Comparison of ENCODE assay signal across 13 cellular contexts in genomic region chr11:120554771-120555432, GRCh38. TPM values are rescaled to one million over a fixed set of nuclear protein-coding genes. Genes with fewer than 3 reads are reported as not detected.
DNase-seq lines count a peak whose midpoint lies in the region; FAIRE-seq and TF ChIP-seq lines count a peak whose summit lies in the region.
"Had no signal": no experiment of that assay in that cellular context is flagged by ENCODE, and none has a peak within 500 bp of the region (broad histone marks: within the 10 kb centered on the region; RNA-seq: fewer than 3 reads in every experiment).

No MANE protein-coding gene starts in this region.

- H3K36me3 Mint-ChIP-seq in endodermal cell (ENCODE audit: low read depth) (no peaks in the 10 kb centered on the region), neural progenitor cell (no peaks in the 10 kb centered on the region)
- H3K36me3 Mint-ChIP-seq in activated T-helper 1 cell treated with anti-CD3 and anti-CD28 coated beads, Interleukin-12 subunit alpha, Interleukin-12 subunit beta, Interleukin-2, Interleukin-4 antibody, amounts not matched to agents 30 ng/mL and 10 ng/mL and 1 ng/mL, durations not matched to agents 14 hours and 24 hours and 36 hours (ENCODE audit: low read depth) = no peaks in the 10 kb centered on the region
- H3K36me3 Mint-ChIP-seq: activated naive CD8-positive, alpha-beta T cell; CD4-positive, CD25-positive, alpha-beta regulatory T cell; T-cell had no signal

- no peaks in the 10 kb centered on the region for H4K20me1 ChIP-seq in MM.1S (ENCODE audit: insufficient read depth, low read length)
- peaks cover 4% of the 10 kb centered on the region for H4K20me1 ChIP-seq in neural progenitor cell (ENCODE audit: low read depth)

- H3K9me3 Mint-ChIP-seq in endodermal cell = no peaks in the 10 kb centered on the region
- no peaks in the 10 kb centered on the region for H3K9me3 Mint-ChIP-seq in neural progenitor cell
- H3K9me3 Mint-ChIP-seq in activated T-helper 1 cell treated with anti-CD3 and anti-CD28 coated beads, Interleukin-12 subunit alpha, Interleukin-12 subunit beta, Interleukin-2, Interleukin-4 antibody, amounts not matched to agents 30 ng/mL and 10 ng/mL and 1 ng/mL, durations not matched to agents 14 hours and 24 hours and 36 hours = no peaks in the 10 kb centered on the region
- H3K9me3 Mint-ChIP-seq: activated CD8-positive, alpha-beta T cell treated with anti-CD3 and anti-CD28 coated beads for 36 hours; CD4-positive, CD25-positive, alpha-beta regulatory T cell; T-cell had no signal

- peak overlapping the region; percentile 50 for H3K4me3 ChIP-seq in MM.1S (ENCODE audit: low read length)
- H3K4me3 ChIP-seq in endodermal cell (ENCODE audit: low read length) = no peak overlapping the region
- no peak overlapping the region for H3K4me3 ChIP-seq in neural progenitor cell
- no peak overlapping the region for H3K4me3 ChIP-seq in ascending aorta

- H3K4me2 ChIP-seq in MM.1S (ENCODE audit: low read depth, low read length) (peak overlapping the region; percentile 97), neural progenitor cell (no peak overlapping the region)

- H3K79me2 ChIP-seq in MM.1S (ENCODE audit: low read length) (no peaks in the 10 kb centered on the region), neural progenitor cell (ENCODE audit: low read depth) (no peaks in the 10 kb centered on the region)

- TF ChIP-seq CTCF in MM.1S (IDR thresholded peaks at IDR 0.05; ENCODE audit: low read length) (no peak), endodermal cell (conservative IDR thresholded peaks at IDR 0.05) (no peak), neural progenitor cell (IDR thresholded peaks at IDR 0.05) (no peak), ascending aorta (IDR thresholded peaks at IDR 0.05) (no peak)

- no peak overlapping the region for H3K4me3 Mint-ChIP-seq in endodermal cell
- H3K4me3 Mint-ChIP-seq in neural progenitor cell = no peak overlapping the region
- no peak overlapping the region for H3K4me3 Mint-ChIP-seq in activated T-helper 1 cell treated with anti-CD3 and anti-CD28 coated beads, Interleukin-12 subunit alpha, Interleukin-12 subunit beta, Interleukin-2, Interleukin-4 antibody, amounts not matched to agents 30 ng/mL and 10 ng/mL and 1 ng/mL, durations not matched to agents 14 hours and 24 hours and 36 hours
- H3K4me3 Mint-ChIP-seq: activated CD8-positive, alpha-beta T cell treated with anti-CD3 and anti-CD28 coated beads for 36 hours; activated naive CD8-positive, alpha-beta T cell; CD4-positive, CD25-positive, alpha-beta regulatory T cell; T-cell had no signal

- H3K9me2 ChIP-seq in MM.1S (replicated peaks; ENCODE audit: insufficient read depth, low read length) = no peaks in the 10 kb centered on the region

- no peak for DNase-seq in GM12891 (ENCODE audit: insufficient read length, low spot score)
- peak; percentile 95 for DNase-seq in MM.1S
- DNase-seq in endodermal cell = peak; percentile 72
- DNase-seq in neural progenitor cell (ENCODE audit: low spot score) = peak; percentile 45
- DNase-seq in ascending aorta (ENCODE audit: low spot score in 2 of 2) = no peak
- no peak for DNase-seq in activated T-helper 1 cell treated with anti-CD3 and anti-CD28 coated beads, Interleukin-12 subunit alpha, Interleukin-12 subunit beta, Interleukin-2, Interleukin-4 antibody, amounts not matched to agents 30 ng/mL and 10 ng/mL and 1 ng/mL, durations not matched to agents 14 hours and 24 hours and 36 hours (ENCODE audit: low spot score)
- DNase-seq in HPDE6-E6E7 (ENCODE audit: extremely low spot score) = no peak
- no peak for DNase-seq in activated CD8-positive, alpha-beta memory T cell treated with anti-CD3 and anti-CD28 coated beads for 24 hours
- DNase-seq: activated CD8-positive, alpha-beta T cell treated with anti-CD3 and anti-CD28 coated beads for 36 hours; CD4-positive, CD25-positive, alpha-beta regulatory T cell; NCI-H1092 treated with DMSO at 0.1 percent for 48 hours; T-cell had no signal

- 82 to 86% methylated on average over 11 to 14 of the region's 14 CpGs for WGBS in endodermal cell (ENCODE audit: insufficient coverage in 1 of 2, insufficient read length in 1 of 2), 2 experiments

- H3F3A ChIP-seq in MM.1S (ENCODE audit: insufficient read depth, low read length) = peaks cover 17% of the 10 kb centered on the region; the same call in 1 of the 2 replicates
- H3F3A ChIP-seq in neural progenitor cell (ENCODE audit: low read depth) = peaks cover 4% of the 10 kb centered on the region

- no peak for FAIRE-seq in GM12891 (lab: Jason Lieb, UNC)

- peaks cover 25% of the 10 kb centered on the region for H3K4me1 ChIP-seq in MM.1S (ENCODE audit: low read length)
- peaks cover 6% of the 10 kb centered on the region for H3K4me1 ChIP-seq in endodermal cell (ENCODE audit: control insufficient read depth, insufficient read depth, low read length)
- peaks cover 14% of the 10 kb centered on the region for H3K4me1 ChIP-seq in neural progenitor cell
- H3K4me1 ChIP-seq in ascending aorta = no peaks in the 10 kb centered on the region

- H3K9me3 ChIP-seq in MM.1S (replicated peaks; ENCODE audit: insufficient read depth, low read length) (no peaks in the 10 kb centered on the region), endodermal cell (ENCODE audit: control insufficient read depth, low read length) (no peaks in the 10 kb centered on the region), neural progenitor cell (ENCODE audit: low read depth) (no peaks in the 10 kb centered on the region), ascending aorta (no peaks in the 10 kb centered on the region)

- H3K27ac ChIP-seq in MM.1S (ENCODE audit: low read length) (peak overlapping the region; percentile 80), endodermal cell (ENCODE audit: low read depth, low read length) (peak overlapping the region; percentile 21), neural progenitor cell (no peak overlapping the region), ascending aorta (no peak overlapping the region)

- H3K27me3 Mint-ChIP-seq in endodermal cell (ENCODE audit: insufficient read depth) (peaks cover 22% of the 10 kb centered on the region), neural progenitor cell (ENCODE audit: insufficient read depth, low read depth) (peaks cover 28% of the 10 kb centered on the region)
- H3K27me3 Mint-ChIP-seq in activated T-helper 1 cell treated with anti-CD3 and anti-CD28 coated beads, Interleukin-12 subunit alpha, Interleukin-12 subunit beta, Interleukin-2, Interleukin-4 antibody, amounts not matched to agents 30 ng/mL and 10 ng/mL and 1 ng/mL, durations not matched to agents 14 hours and 24 hours and 36 hours (ENCODE audit: insufficient read depth) = peaks cover 2% of the 10 kb centered on the region
- H3K27me3 Mint-ChIP-seq: activated naive CD8-positive, alpha-beta T cell had no signal

- H3K9ac ChIP-seq in MM.1S (ENCODE audit: low read length) = peak overlapping the region; percentile 31; the same call in 1 of the 2 replicates
- H3K9ac ChIP-seq in endodermal cell (ENCODE audit: extremely low read depth, low read length, poor library complexity, severe bottlenecking) = no peak overlapping the region
- H3K9ac ChIP-seq in neural progenitor cell = no peak overlapping the region

- H2AFZ ChIP-seq in MM.1S (ENCODE audit: low read length) = peak overlapping the region; percentile 85
- peak overlapping the region; percentile 2 for H2AFZ ChIP-seq in neural progenitor cell (replicated peaks)

- H3K4me1 Mint-ChIP-seq in endodermal cell (peaks cover 21% of the 10 kb centered on the region), neural progenitor cell (peaks cover 63% of the 10 kb centered on the region)
- H3K4me1 Mint-ChIP-seq in activated T-helper 1 cell treated with anti-CD3 and anti-CD28 coated beads, Interleukin-12 subunit alpha, Interleukin-12 subunit beta, Interleukin-2, Interleukin-4 antibody, amounts not matched to agents 30 ng/mL and 10 ng/mL and 1 ng/mL, durations not matched to agents 14 hours and 24 hours and 36 hours (ENCODE audit: low read depth) = no peaks in the 10 kb centered on the region
- H3K4me1 Mint-ChIP-seq: T-cell had no signal

- peak overlapping the region; percentile 42 for H3K27ac Mint-ChIP-seq in endodermal cell
- peak overlapping the region; percentile 70 for H3K27ac Mint-ChIP-seq in neural progenitor cell
- no peak overlapping the region for H3K27ac Mint-ChIP-seq in activated T-helper 1 cell treated with anti-CD3 and anti-CD28 coated beads, Interleukin-12 subunit alpha, Interleukin-12 subunit beta, Interleukin-2, Interleukin-4 antibody, amounts not matched to agents 30 ng/mL and 10 ng/mL and 1 ng/mL, durations not matched to agents 14 hours and 24 hours and 36 hours
- H3K27ac Mint-ChIP-seq: activated CD8-positive, alpha-beta T cell treated with anti-CD3 and anti-CD28 coated beads for 36 hours; activated naive CD8-positive, alpha-beta T cell; CD4-positive, CD25-positive, alpha-beta regulatory T cell; T-cell had no signal

- TF ChIP-seq POLR2A in GM12891 (IDR thresholded peaks at IDR 0.05; ENCODE audit: low read depth, low read length) = no peak

- H3K36me3 ChIP-seq in MM.1S (replicated peaks; ENCODE audit: insufficient read depth, low read length) = no peaks in the 10 kb centered on the region
- no peaks in the 10 kb centered on the region for H3K36me3 ChIP-seq in endodermal cell (ENCODE audit: control insufficient read depth, insufficient read depth, low read length)
- no peaks in the 10 kb centered on the region for H3K36me3 ChIP-seq in neural progenitor cell
- H3K36me3 ChIP-seq in ascending aorta = no peaks in the 10 kb centered on the region

- H3K27me3 ChIP-seq in MM.1S (replicated peaks; ENCODE audit: insufficient read depth, low read length) (no peaks in the 10 kb centered on the region), endodermal cell (ENCODE audit: control insufficient read depth, insufficient read depth, low read length, poor library complexity, severe bottlenecking) (no peaks in the 10 kb centered on the region), neural progenitor cell (peaks cover 17% of the 10 kb centered on the region), ascending aorta (no peaks in the 10 kb centered on the region)

- intact Hi-C loops in ascending aorta (cut with DNase I) = no loop called here
- intact Hi-C loops in activated T-helper 1 cell treated with anti-CD3 and anti-CD28 coated beads, Interleukin-12 subunit alpha, Interleukin-12 subunit beta, Interleukin-2, Interleukin-4 antibody, amounts not matched to agents 30 ng/mL and 10 ng/mL and 1 ng/mL, durations not matched to agents 14 hours and 24 hours and 36 hours (cut with micrococcal nuclease) = no loop called here

TF ChIP-seq in GM12891, 5 proteins besides CTCF, POLR2A, EP300 and RAD21 (continues in another document):
- no peak for TF ChIP-seq POLR2AphosphoS5 (IDR thresholded peaks at IDR 0.05; ENCODE audit: low read depth, low read length)
- no peak for TF ChIP-seq PAX5 (IDR thresholded peaks at IDR 0.05; ENCODE audit: insufficient read depth, low read length, severe bottlenecking)

RNA-seq across cellular contexts. Expression of gene GRIK4, which starts 43.4 kb away (rescaled TPM):
- polyA plus RNA-seq in GM12891 (2012; ENCODE audit: low read depth, missing spikeins) = 0.40 TPM
- total RNA-seq in endodermal cell (1 to 10 TPM; 1.7 to 3.5 TPM), neural progenitor cell (ENCODE audit: low replicate concordance) (0.36 and 0.68 TPM in 2 replicates), ascending aorta (not detected)
- 1.9 TPM for polyA plus RNA-seq in endodermal cell (2013, experiment 1 of 2)
- 1.6 TPM for polyA plus RNA-seq in endodermal cell (2013, experiment 2 of 2)
- total RNA-seq in activated T-helper 1 cell treated with anti-CD3 and anti-CD28 coated beads, Interleukin-12 subunit alpha, Interleukin-12 subunit beta, Interleukin-2, Interleukin-4 antibody, amounts not matched to agents 30 ng/mL and 10 ng/mL and 1 ng/mL, durations not matched to agents 14 hours and 24 hours and 36 hours = 0.16 TPM in 1 of 2 replicates, not detected in the other
- total RNA-seq: activated CD8-positive, alpha-beta T cell treated with anti-CD3 and anti-CD28 coated beads for 36 hours; CD4-positive, CD25-positive, alpha-beta regulatory T cell had no signal
- polyA plus RNA-seq: CD4-positive, CD25-positive, alpha-beta regulatory T cell had no signal

Comparison
In these comparisons a context has a peak if more than half of its experiments do, and no peak if none do; other contexts are left out.
1. DNase-seq: peak in MM.1S (single experiment), endodermal cell (single experiment) and neural progenitor cell (single experiment); none in GM12891 (single experiment), ascending aorta (0 of 2), activated T-helper 1 cell treated with anti-CD3 and anti-CD28 coated beads, Interleukin-12 subunit alpha, Interleukin-12 subunit beta, Interleukin-2, Interleukin-4 antibody, amounts not matched to agents 30 ng/mL and 10 ng/mL and 1 ng/mL, durations not matched to agents 14 hours and 24 hours and 36 hours (single experiment), HPDE6-E6E7 (single experiment) and activated CD8-positive, alpha-beta memory T cell treated with anti-CD3 and anti-CD28 coated beads for 24 hours (single experiment).
2. H3K27ac ChIP-seq: peak in MM.1S (single experiment) and endodermal cell (single experiment); none in neural progenitor cell (single experiment) and ascending aorta (0 of 2).